8 cellular contexts compared by ENCODE assay signal in genomic region chrX:104156630-104157529, GRCh38. TPM values are rescaled to one million over a fixed set of nuclear protein-coding genes. Genes with fewer than 3 reads are reported as not detected.
DNase-seq lines count a peak whose midpoint lies in the region; ATAC-seq lines count a peak whose summit lies in the region.

A gene with protein sequence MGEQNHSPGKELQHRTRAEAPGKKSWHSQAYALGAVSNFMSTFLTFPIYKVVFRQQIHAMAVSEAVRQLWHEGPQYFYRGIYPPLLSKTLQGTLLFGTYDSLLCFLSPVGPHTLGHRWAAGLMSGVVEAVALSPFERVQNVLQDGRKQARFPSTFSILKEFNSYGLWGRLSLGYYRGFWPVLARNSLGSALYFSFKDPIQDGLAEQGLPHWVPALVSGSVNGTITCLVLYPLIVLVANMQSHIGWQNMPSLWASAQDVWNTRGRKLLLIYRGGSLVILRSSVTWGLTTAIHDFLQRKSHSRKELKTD (minus strand): TSS chrX:104157009. CDS start chrX:104105257, 51,752 bp downstream.

- peaks cover 4% of the 10 kb centered on the region for H3K36me3 Mint-ChIP-seq in CD4-positive, CD25-positive, alpha-beta regulatory T cell
- no peaks in the 10 kb centered on the region for H3K36me3 Mint-ChIP-seq in activated CD8-positive, alpha-beta T cell treated with anti-CD3 and anti-CD28 coated beads, Interleukin-2, amount 10 ng/mL, durations not matched to agents 7 days and 5 days (ENCODE audit: low read depth)

- no peaks in the 10 kb centered on the region for H3K27me3 Mint-ChIP-seq in CD4-positive, CD25-positive, alpha-beta regulatory T cell
- H3K27me3 Mint-ChIP-seq in activated CD8-positive, alpha-beta T cell treated with anti-CD3 and anti-CD28 coated beads, Interleukin-2, amount 10 ng/mL, durations not matched to agents 7 days and 5 days (ENCODE audit: low read depth), result no peaks in the 10 kb centered on the region

- no peaks in the 10 kb centered on the region for H3K9me3 ChIP-seq in CD4-positive, CD25-positive, alpha-beta regulatory T cell (ENCODE audit: control insufficient read depth in 2 of 2, low read length in 2 of 2)

- peak; percentile 67 to 90 (median 81) for DNase-seq in CD4-positive, CD25-positive, alpha-beta regulatory T cell
- DNase-seq in NCI-H774 (lab: John Stamatoyannopoulos, UW), result peak; percentile 65
- DNase-seq in activated CD8-positive, alpha-beta T cell treated with anti-CD3 and anti-CD28 coated beads, Interleukin-2, amount 10 ng/mL, durations not matched to agents 7 days and 5 days, result peak; percentile 85
- DNase-seq in effector CD4-positive, alpha-beta T cell, result peak; percentile 58
- peak; percentile 78 for DNase-seq in medulla oblongata (ENCODE audit: extremely low spot score)
- peak; percentile 52 for DNase-seq in stimulated activated CD8-positive, alpha-beta memory T cell treated with anti-CD3 and anti-CD28 coated beads, Interleukin-12 subunit alpha, Interleukin-12 subunit beta, amount 100 ng/mL, for 1 hour (ENCODE audit: low read depth)

- H3K27me3 ChIP-seq in CD4-positive, CD25-positive, alpha-beta regulatory T cell (ENCODE audit: control insufficient read depth, insufficient read depth, low read length), result no peaks in the 10 kb centered on the region

- CTCF ChIA-PET in activated CD8-positive, alpha-beta T cell treated with anti-CD3 and anti-CD28 coated beads, Interleukin-2, amount 10 ng/mL, durations not matched to agents 7 days and 5 days (lab: Charles Lee), result interaction anchor here (0.7 to 1.9 kb wide), 8 partner anchors 9 to 238 kb away, joined by 3 to 10 read pairs (median 6); partner anchors contain the start of gene FAM199X

- peaks cover 7 to 33% (median 11%) of the 10 kb centered on the region in 4 donors for H3K4me1 Mint-ChIP-seq in CD4-positive, CD25-positive, alpha-beta regulatory T cell
- H3K4me1 Mint-ChIP-seq in activated CD8-positive, alpha-beta T cell treated with anti-CD3 and anti-CD28 coated beads, Interleukin-2, amount 10 ng/mL, durations not matched to agents 7 days and 5 days (ENCODE audit: low read depth), result peaks cover 16% of the 10 kb centered on the region

- no peaks in the 10 kb centered on the region for H3K36me3 ChIP-seq in CD4-positive, CD25-positive, alpha-beta regulatory T cell (ENCODE audit: control insufficient read depth, insufficient read depth, low read length)

- peak within 1 kb of the TSS; percentile 90 to 100 (median 98) for H3K4me3 Mint-ChIP-seq in CD4-positive, CD25-positive, alpha-beta regulatory T cell
- peak within 1 kb of the TSS; percentile 88 for H3K4me3 Mint-ChIP-seq in activated CD8-positive, alpha-beta T cell treated with anti-CD3 and anti-CD28 coated beads, Interleukin-2, amount 10 ng/mL, durations not matched to agents 7 days and 5 days

- H3K4me1 ChIP-seq in CD4-positive, CD25-positive, alpha-beta regulatory T cell (ENCODE audit: control insufficient read depth, insufficient read depth, low read length, poor library complexity, severe bottlenecking), result peaks cover 10% of the 10 kb centered on the region

- POLR2A ChIA-PET in activated CD8-positive, alpha-beta T cell treated with anti-CD3 and anti-CD28 coated beads, Interleukin-2, amount 10 ng/mL, durations not matched to agents 7 days and 5 days (lab: Charles Lee), result interaction anchor here (0.6 to 1.9 kb wide), 13 partner anchors 9 to 506 kb away, joined by 3 to 28 read pairs (median 5); partner anchors contain the start of gene FAM199X

- peak within 1 kb of the TSS; percentile 92 for H3K27ac ChIP-seq in CD4-positive, CD25-positive, alpha-beta regulatory T cell (ENCODE audit: insufficient read depth, low read length, poor library complexity, severe bottlenecking)

- no peaks in the 10 kb centered on the region for H3K9me3 Mint-ChIP-seq in CD4-positive, CD25-positive, alpha-beta regulatory T cell
- H3K9me3 Mint-ChIP-seq in activated CD8-positive, alpha-beta T cell treated with anti-CD3 and anti-CD28 coated beads, Interleukin-2, amount 10 ng/mL, durations not matched to agents 7 days and 5 days (ENCODE audit: insufficient read depth), result no peaks in the 10 kb centered on the region

- peak within 1 kb of the TSS; percentile 98 to 100 (median 100) for H3K27ac Mint-ChIP-seq in CD4-positive, CD25-positive, alpha-beta regulatory T cell
- H3K27ac Mint-ChIP-seq in activated CD8-positive, alpha-beta T cell treated with anti-CD3 and anti-CD28 coated beads, Interleukin-2, amount 10 ng/mL, durations not matched to agents 7 days and 5 days, result peak within 1 kb of the TSS; percentile 100

- H3K4me3 ChIP-seq in CD4-positive, CD25-positive, alpha-beta regulatory T cell (ENCODE audit: low read depth, low read length), result peak within 1 kb of the TSS; percentile 93

- peak; percentile 84 to 86 for ATAC-seq in CD4-positive, CD25-positive, alpha-beta regulatory T cell (ENCODE audit: low read depth in 2 of 2)
- ATAC-seq in GM19438 (IDR thresholded peaks at IDR 0.05; ENCODE audit: low read depth, unreplicated experiment) (peak; percentile 96), HG03571 (IDR thresholded peaks at IDR 0.05; ENCODE audit: unreplicated experiment) (peak; percentile 94)
- ATAC-seq in activated CD8-positive, alpha-beta T cell treated with anti-CD3 and anti-CD28 coated beads, Interleukin-2, amount 10 ng/mL, durations not matched to agents 7 days and 5 days, result peak; percentile 93

RNA-seq across cellular contexts. Expression of the gene that starts here (rescaled TPM):
- total RNA-seq in CD4-positive, CD25-positive, alpha-beta regulatory T cell, result 11.9 TPM
- polyA plus RNA-seq in CD4-positive, CD25-positive, alpha-beta regulatory T cell, result 10 to 100 TPM in 1 of 4 donors, 1 to 10 TPM in 3; 6.6 to 11.8 (median 7.7) TPM
- 1 to 10 TPM; 8.7 to 8.9 TPM for total RNA-seq in activated CD8-positive, alpha-beta T cell treated with anti-CD3 and anti-CD28 coated beads, Interleukin-2, amount 10 ng/mL, durations not matched to agents 7 days and 5 days

Comparison
In these comparisons a context has a peak if more than half of its experiments do, and no peak if none do; other contexts are left out.
1. Peak in every context shown above with its lines: DNase-seq, ATAC-seq, H3K4me3 ChIP-seq and H3K27ac ChIP-seq.